In the genomic region with DNA sequence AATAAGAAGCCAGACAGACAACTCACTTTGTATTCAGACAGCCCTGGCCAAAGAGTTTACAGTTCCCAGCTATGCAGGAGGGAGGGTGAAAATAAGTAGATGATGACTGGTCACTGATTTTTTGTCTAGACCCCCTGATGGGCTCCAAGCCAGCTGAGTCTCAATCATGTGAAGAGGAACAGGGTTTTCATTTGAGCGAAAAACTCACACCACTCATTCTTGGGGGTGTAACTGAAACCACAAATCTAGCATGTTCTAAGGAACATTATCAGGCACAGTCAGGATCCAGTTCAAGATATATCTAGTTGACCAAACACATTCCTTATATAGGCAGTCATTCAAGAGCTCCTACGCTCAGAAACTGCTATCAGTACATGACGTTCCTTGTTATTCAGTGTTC, we compare ENCODE assay signal across 1 cellular context.
TF ChIP-seq lines count a peak whose summit lies in the region.

No MANE protein-coding gene starts in this region.

TF ChIP-seq in IMR-90, 13 proteins besides CTCF, POLR2A, EP300 and RAD21 (continued from another document):
- TF ChIP-seq, protein P1, sequence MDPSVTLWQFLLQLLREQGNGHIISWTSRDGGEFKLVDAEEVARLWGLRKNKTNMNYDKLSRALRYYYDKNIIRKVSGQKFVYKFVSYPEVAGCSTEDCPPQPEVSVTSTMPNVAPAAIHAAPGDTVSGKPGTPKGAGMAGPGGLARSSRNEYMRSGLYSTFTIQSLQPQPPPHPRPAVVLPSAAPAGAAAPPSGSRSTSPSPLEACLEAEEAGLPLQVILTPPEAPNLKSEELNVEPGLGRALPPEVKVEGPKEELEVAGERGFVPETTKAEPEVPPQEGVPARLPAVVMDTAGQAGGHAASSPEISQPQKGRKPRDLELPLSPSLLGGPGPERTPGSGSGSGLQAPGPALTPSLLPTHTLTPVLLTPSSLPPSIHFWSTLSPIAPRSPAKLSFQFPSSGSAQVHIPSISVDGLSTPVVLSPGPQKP (IDR thresholded peaks at IDR 0.05; ENCODE audit: borderline replicate concordance, low read depth, low read length) = no peak
- TF ChIP-seq BHLHE40 (IDR thresholded peaks at IDR 0.05; ENCODE audit: low read depth, low read length) (peak; percentile 26; the same call in 1 of the 2 replicates), RFX5 (IDR thresholded peaks at IDR 0.05; ENCODE audit: low read depth, low read length) (no peak), CHD1 (IDR thresholded peaks at IDR 0.05; ENCODE audit: low read depth, low read length) (no peak), NFE2L2 (IDR thresholded peaks at IDR 0.05; ENCODE audit: low read depth, low read length) (0 out of 2 replicates have a peak, but pooled peaks have one; percentile 0), MAZ (IDR thresholded peaks at IDR 0.05; ENCODE audit: borderline replicate concordance, low read depth, low read length) (peak; percentile 56; the same call in 1 of the 2 replicates)
- TF ChIP-seq, protein P2, sequence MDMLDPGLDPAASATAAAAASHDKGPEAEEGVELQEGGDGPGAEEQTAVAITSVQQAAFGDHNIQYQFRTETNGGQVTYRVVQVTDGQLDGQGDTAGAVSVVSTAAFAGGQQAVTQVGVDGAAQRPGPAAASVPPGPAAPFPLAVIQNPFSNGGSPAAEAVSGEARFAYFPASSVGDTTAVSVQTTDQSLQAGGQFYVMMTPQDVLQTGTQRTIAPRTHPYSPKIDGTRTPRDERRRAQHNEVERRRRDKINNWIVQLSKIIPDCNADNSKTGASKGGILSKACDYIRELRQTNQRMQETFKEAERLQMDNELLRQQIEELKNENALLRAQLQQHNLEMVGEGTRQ (IDR thresholded peaks at IDR 0.05; ENCODE audit: low read depth, low read length) = peak; percentile 57; the same call in 1 of the 2 replicates
